ENCODE assay signal across 16 cellular contexts in genomic region chr3:133486658-133487057, GRCh38.
"Had no signal": no experiment of that assay in that cellular context is flagged by ENCODE, and none has a peak within 500 bp of the region (broad histone marks: within the 10 kb centered on the region; RNA-seq: fewer than 3 reads in every experiment).

No MANE protein-coding gene starts in this region.

- H3K27me3 Mint-ChIP-seq: naive thymus-derived CD4-positive, alpha-beta T cell had no signal

- H3K4me3 Mint-ChIP-seq: naive thymus-derived CD4-positive, alpha-beta T cell; nephron progenitor cell had no signal

- H3K27ac Mint-ChIP-seq: naive thymus-derived CD4-positive, alpha-beta T cell; nephron progenitor cell had no signal

- FAIRE-seq: endometrium, islet of Langerhans had no signal

- ATAC-seq: naive thymus-derived CD4-positive, alpha-beta T cell; sciatic nerve had no signal

- DNase-seq: effector memory CD4-positive, alpha-beta T cell; esophagus squamous epithelium; foreskin fibroblast; kidney glomerular epithelial cell; naive thymus-derived CD4-positive, alpha-beta T cell; nephron progenitor cell; posterior cingulate gyrus; spleen; stimulated activated CD4-positive, alpha-beta T cell treated with anti-CD3 and anti-CD28 coated beads, Interleukin-15, amount 100 ng/mL, for 24 hours; stimulated activated CD4-positive, alpha-beta T cell treated with anti-CD3 and anti-CD28 coated beads, Interleukin-1b, Interleukin-23, amount 100 ng/mL, for 48 hours; stimulated activated CD4-positive, alpha-beta T cell treated with anti-CD3 and anti-CD28 coated beads, Interleukin-4, amount 100 ng/mL, for 24 hours; stimulated activated naive CD4-positive, alpha-beta T cell; trophoblast cell had no signal
